ENCODE assay signal across 1 cellular context in genomic region chr1:89657886-89658285, GRCh38.
TF ChIP-seq lines count a peak whose summit lies in the region.

No MANE protein-coding gene starts in this region.

TF ChIP-seq in GM23338, 12 proteins besides CTCF, POLR2A, EP300 and RAD21 (continued from another document):
- TF ChIP-seq ZNF462 (CRISPR knock-in tag; IDR thresholded peaks at IDR 0.05) (no peak), POLR2AphosphoS5 (IDR thresholded peaks at IDR 0.05; ENCODE audit: low read depth) (no peak), CREB1 (CRISPR knock-in tag; IDR thresholded peaks at IDR 0.05; ENCODE audit: low read depth) (no peak), ZNF114 (CRISPR knock-in tag; IDR thresholded peaks at IDR 0.05) (no peak), EZH2phosphoT487 (IDR thresholded peaks at IDR 0.05; ENCODE audit: unreplicated experiment) (no peak)
